ENCODE assay signal across 8 cellular contexts in genomic region chr2:219228026-219228744, GRCh38. TPM values are rescaled to one million over a fixed set of nuclear protein-coding genes. Genes with fewer than 3 reads are reported as not detected.
A peak's percentile ranks its signal among the peaks of the same experiment; 100 is the strongest.
DNase-seq lines count a peak whose midpoint lies in the region; ATAC-seq and TF ChIP-seq lines count a peak whose summit lies in the region.

No MANE protein-coding gene starts in this region.

- H3K79me2 ChIP-seq in osteoblast (ENCODE audit: insufficient read depth, low read length) = peaks cover 41% of the 10 kb centered on the region

- H3K27me3 Mint-ChIP-seq in Caco-2 (ENCODE audit: insufficient read depth, unreplicated experiment) = no peaks in the 10 kb centered on the region
- H3K27me3 Mint-ChIP-seq in effector memory CD8-positive, alpha-beta T cell = no peaks in the 10 kb centered on the region

- peaks cover 44% of the 10 kb centered on the region for H3K36me3 Mint-ChIP-seq in Caco-2 (ENCODE audit: insufficient read depth, unreplicated experiment)
- H3K36me3 Mint-ChIP-seq in effector memory CD8-positive, alpha-beta T cell (ENCODE audit: insufficient read depth) = peaks cover 46% of the 10 kb centered on the region

- H3K27me3 ChIP-seq in Caco-2 (replicated peaks; ENCODE audit: control insufficient read depth, insufficient read depth, low read length) (no peaks in the 10 kb centered on the region), osteoblast (ENCODE audit: insufficient read depth, low read length) (no peaks in the 10 kb centered on the region)

- no TSS peak for BruUV-seq in Caco-2 (replicated peaks; lab: Mats Ljungman, UMichigan)

- H2AFZ ChIP-seq in osteoblast (ENCODE audit: low read length) = peak overlapping the region; percentile 86

- H3K9me3 Mint-ChIP-seq in Caco-2 (ENCODE audit: unreplicated experiment) = no peaks in the 10 kb centered on the region
- H3K9me3 Mint-ChIP-seq in effector memory CD8-positive, alpha-beta T cell = no peaks in the 10 kb centered on the region

- H3K36me3 ChIP-seq in Caco-2 (ENCODE audit: control insufficient read depth, insufficient read depth, low read length) (peaks cover 8% of the 10 kb centered on the region), osteoblast (ENCODE audit: insufficient read depth, low read length) (peaks cover 42% of the 10 kb centered on the region)

- TF ChIP-seq CTCF in Caco-2 (IDR thresholded peaks at IDR 0.05; ENCODE audit: insufficient read depth in 1 of 2, low read depth in 1 of 2, low read length in 1 of 2, severe bottlenecking in 1 of 2, unreplicated experiment in 1 of 2) (no peak), osteoblast (IDR thresholded peaks at IDR 0.05; ENCODE audit: extremely low read depth, low read depth, low read length) (no peak), GM10266 (IDR thresholded peaks at IDR 0.05; ENCODE audit: control insufficient read depth, insufficient read depth, low read depth, missing control alignments) (no peak)

- H3K4me1 Mint-ChIP-seq in Caco-2 (ENCODE audit: low read depth, unreplicated experiment) = no peaks in the 10 kb centered on the region
- H3K4me1 Mint-ChIP-seq in effector memory CD8-positive, alpha-beta T cell (ENCODE audit: low read depth in 2 of 2) = peaks cover 39 to 47% of the 10 kb centered on the region in 2 donors

- peak overlapping the region; percentile 100 for H3K27ac Mint-ChIP-seq in Caco-2 (ENCODE audit: unreplicated experiment)
- H3K27ac Mint-ChIP-seq in effector memory CD8-positive, alpha-beta T cell = peak overlapping the region; percentile 58 to 97

- H3K27ac ChIP-seq in osteoblast (ENCODE audit: low read depth, low read length) = peak overlapping the region; percentile 85

- no peak for DNase-seq in Caco-2
- peak; percentile 18 for DNase-seq in NCI-H69 (lab: John Stamatoyannopoulos, UW)
- DNase-seq in effector memory CD8-positive, alpha-beta T cell = no peak
- DNase-seq in osteoblast (ENCODE audit: insufficient read length, low spot score, missing footprints) = peak; percentile 92
- no peak for DNase-seq in germinal center (ENCODE audit: low spot score)
- DNase-seq in mucosa of gallbladder (ENCODE audit: low spot score) = no peak
- DNase-seq in NCI-H524 (lab: John Stamatoyannopoulos, UW) = no peak
- DNase-seq in GM10266 (ENCODE audit: extremely low spot score) = no peak

- peak overlapping the region; percentile 100 for H3K4me3 Mint-ChIP-seq in Caco-2 (ENCODE audit: unreplicated experiment)
- peak overlapping the region; percentile 98 to 99 for H3K4me3 Mint-ChIP-seq in effector memory CD8-positive, alpha-beta T cell

- CTCF ChIA-PET in Caco-2 (lab: Charles Lee) = no interaction called here

- H3K9me3 ChIP-seq in Caco-2 (no peaks in the 10 kb centered on the region), osteoblast (ENCODE audit: low read depth, low read length) (no peaks in the 10 kb centered on the region)

- no peak for ATAC-seq in effector memory CD8-positive, alpha-beta T cell (replicated peaks)

- H3K4me1 ChIP-seq in Caco-2 (0 out of 2 replicates have a peak, but pooled peaks cover 4% of the 10 kb centered on the region), osteoblast (ENCODE audit: insufficient read depth, low read length) (peaks cover 20% of the 10 kb centered on the region)

- H4K20me1 ChIP-seq in osteoblast (ENCODE audit: insufficient read depth, low read length) = peaks cover 20% of the 10 kb centered on the region

- POLR2A ChIA-PET in Caco-2 (lab: Charles Lee) = interaction anchor here (1.7 kb wide), 1 partner anchor 10 kb away, joined by 27 read pairs; the partner anchor contains the start of gene ABCB6

- intact Hi-C loops in Caco-2 (cut with micrococcal nuclease; ENCODE audit: unreplicated experiment) = no loop called here

- H3K4me3 ChIP-seq in Caco-2 (ENCODE audit: low read depth, low read length) = peak overlapping the region; percentile 69
- H3K4me3 ChIP-seq in osteoblast (ENCODE audit: insufficient read depth, low read length) = peak overlapping the region; percentile 97

- peak overlapping the region; percentile 100 for H3K4me2 ChIP-seq in osteoblast (ENCODE audit: insufficient read depth, low read length)

RNA-seq across cellular contexts. Expression of gene ATG9A, which starts 1.3 kb away (rescaled TPM):
- 59.6 and 62.9 TPM in 2 replicates for total RNA-seq in Caco-2 (2022)
- total RNA-seq in osteoblast = 56.0 and 60.8 TPM in 2 replicates
- 73.1 TPM for total RNA-seq in mucosa of gallbladder

RNA-seq across cellular contexts. Expression of gene ANKZF1, which starts 1.4 kb away (rescaled TPM):
- total RNA-seq in Caco-2 (2022) (50.7 and 51.5 TPM in 2 replicates), osteoblast (35.1 TPM in 2 replicates), mucosa of gallbladder (74.4 TPM)

RNA-seq across cellular contexts. Expression of gene ABCB6, which starts 9.4 kb away (rescaled TPM):
- total RNA-seq in Caco-2 (2022) (66.0 and 68.6 TPM in 2 replicates), osteoblast (26.2 and 28.2 TPM in 2 replicates), mucosa of gallbladder (65.8 TPM)

RNA-seq across cellular contexts. Expression of gene GLB1L, which starts 17.1 kb away (rescaled TPM):
- total RNA-seq in Caco-2 (2022) (3.3 and 4.3 TPM in 2 replicates), osteoblast (13.0 and 21.0 TPM in 2 replicates), mucosa of gallbladder (22.2 TPM)

RNA-seq across cellular contexts. Expression of gene STK16, which starts 17.1 kb away (rescaled TPM):
- total RNA-seq in Caco-2 (2022) = 26.1 and 26.6 TPM in 2 replicates
- 29.5 and 31.8 TPM in 2 replicates for total RNA-seq in osteoblast
- 27.5 TPM for total RNA-seq in mucosa of gallbladder

Comparison
In these comparisons a context has a peak if more than half of its experiments do, and no peak if none do; other contexts are left out.
1. DNase-seq: peak in NCI-H69 (single experiment) and osteoblast (single experiment); none in Caco-2 (0 of 2), effector memory CD8-positive, alpha-beta T cell (0 of 3), germinal center (single experiment), mucosa of gallbladder (single experiment), NCI-H524 (0 of 2) and GM10266 (single experiment).